Comparison of ENCODE assay signal across 23 cellular contexts in genomic region chr20:61623451-61623850, GRCh38.
DNase-seq lines count a peak whose midpoint lies in the region; ATAC-seq and TF ChIP-seq lines count a peak whose summit lies in the region.
"Had no signal": no experiment of that assay in that cellular context is flagged by ENCODE, and none has a peak within 500 bp of the region (broad histone marks: within the 10 kb centered on the region; RNA-seq: fewer than 3 reads in every experiment).

No MANE protein-coding gene starts in this region.

- H3K4me2 ChIP-seq in Karpas-422 (ENCODE audit: low read depth, low read length, poor library complexity, severe bottlenecking) = no peak overlapping the region
- H3K4me2 ChIP-seq in neural cell (ENCODE audit: low read length) = no peak overlapping the region
- H3K4me2 ChIP-seq in hepatocyte = no peak overlapping the region
- H3K4me2 ChIP-seq: A549 had no signal

- no peak overlapping the region for H3K4me3 Mint-ChIP-seq in activated naive CD4-positive, alpha-beta T cell treated with anti-CD3 and anti-CD28 coated beads, Interleukin-2, amount 10 ng/mL, durations not matched to agents 7 days and 5 days
- H3K4me3 Mint-ChIP-seq: B cell; CD4-positive, alpha-beta T cell; CD8-positive, alpha-beta T cell had no signal

- H3K36me3 ChIP-seq in heart left ventricle (no peaks in the 10 kb centered on the region), Karpas-422 (ENCODE audit: insufficient read depth, low read length) (no peaks in the 10 kb centered on the region), neural cell (ENCODE audit: insufficient read depth, low read length) (no peaks in the 10 kb centered on the region), hepatocyte (replicated peaks; ENCODE audit: insufficient read depth, low read depth) (no peaks in the 10 kb centered on the region)

- H3K9me3 ChIP-seq in heart left ventricle (no peaks in the 10 kb centered on the region), Karpas-422 (ENCODE audit: low read length) (no peaks in the 10 kb centered on the region), neural cell (ENCODE audit: low read length) (no peaks in the 10 kb centered on the region), hepatocyte (ENCODE audit: low read depth) (no peaks in the 10 kb centered on the region)
- H3K9me3 ChIP-seq: A549, Caco-2 had no signal

- H3K4me3 ChIP-seq in heart left ventricle (no peak overlapping the region), Karpas-422 (ENCODE audit: low read length) (no peak overlapping the region), neural cell (ENCODE audit: low read length) (no peak overlapping the region), hepatocyte (no peak overlapping the region)
- H3K4me3 ChIP-seq: A549, GM12878 had no signal

- H3K27ac ChIP-seq in heart left ventricle (no peak overlapping the region), Karpas-422 (ENCODE audit: low read length) (no peak overlapping the region), neural cell (ENCODE audit: low read length) (peak overlapping the region; percentile 55), hepatocyte (no peak overlapping the region)
- H3K27ac ChIP-seq: 22Rv1, A549, C4-2B had no signal

- no peaks in the 10 kb centered on the region for H3K4me1 Mint-ChIP-seq in activated naive CD4-positive, alpha-beta T cell treated with anti-CD3 and anti-CD28 coated beads, Interleukin-2, amount 10 ng/mL, durations not matched to agents 7 days and 5 days
- H3K4me1 Mint-ChIP-seq: B cell had no signal

- WGBS in heart left ventricle, 4 donors = 78 to 86% (median 85%) methylated on average over 11 of the region's 11 CpGs
- WGBS in hepatocyte (ENCODE audit: low lambda C conversion rate, missing lambda C conversion rate) = 93% methylated on average over 11 of the region's 11 CpGs

- H3K79me2 ChIP-seq in Karpas-422 (ENCODE audit: low read length) = no peaks in the 10 kb centered on the region
- H3K79me2 ChIP-seq in neural cell (replicated peaks; ENCODE audit: insufficient read depth, low read length) = no peaks in the 10 kb centered on the region
- no peaks in the 10 kb centered on the region for H3K79me2 ChIP-seq in hepatocyte

- H3K27me3 ChIP-seq in heart left ventricle (peaks cover 0 to 15% (median 3%) of the 10 kb centered on the region in 9 donors), Karpas-422 (ENCODE audit: low read length) (no peaks in the 10 kb centered on the region), neural cell (ENCODE audit: insufficient read depth, low read depth, low read length) (no peaks in the 10 kb centered on the region), hepatocyte (no peaks in the 10 kb centered on the region)

- no peak for TF ChIP-seq EP300 in neural cell (conservative IDR thresholded peaks at IDR 0.05; ENCODE audit: poor library complexity, severe bottlenecking)

- intact Hi-C loops in Right ventricle myocardium superior (cut with DNase I) = no loop called here
- intact Hi-C loops in heart left ventricle (cut with DNase I) = no loop called here

- peaks cover 2% of the 10 kb centered on the region for H3K9me3 Mint-ChIP-seq in activated naive CD4-positive, alpha-beta T cell treated with anti-CD3 and anti-CD28 coated beads, Interleukin-2, amount 10 ng/mL, durations not matched to agents 7 days and 5 days
- H3K9me3 Mint-ChIP-seq: CD4-positive, alpha-beta T cell; CD8-positive, alpha-beta T cell had no signal

- no peaks in the 10 kb centered on the region for H3F3A ChIP-seq in neural cell (ENCODE audit: insufficient read depth, low read length, poor library complexity, severe bottlenecking)

- ATAC-seq in Right ventricle myocardium superior (ENCODE audit: poor library complexity) = no peak
- ATAC-seq in heart left ventricle = no peak
- ATAC-seq: A549; CD8-positive, alpha-beta T cell; GM12878 had no signal

- TF ChIP-seq POLR2A in heart left ventricle (IDR thresholded peaks at IDR 0.05) = no peak

- no peak for TF ChIP-seq RAD21 in neural cell (conservative IDR thresholded peaks at IDR 0.05)

- H4K20me1 ChIP-seq in Karpas-422 (ENCODE audit: insufficient read depth, low read depth, low read length) = peaks cover 14% of the 10 kb centered on the region; the same call in 1 of the 2 replicates
- H4K20me1 ChIP-seq in neural cell (ENCODE audit: insufficient read depth) = no peaks in the 10 kb centered on the region
- no peaks in the 10 kb centered on the region for H4K20me1 ChIP-seq in hepatocyte (ENCODE audit: insufficient read depth, poor library complexity, severe bottlenecking)

- TF ChIP-seq CTCF in heart left ventricle (IDR thresholded peaks at IDR 0.05) = no peak
- no peak for TF ChIP-seq CTCF in neural cell (IDR thresholded peaks at IDR 0.05; ENCODE audit: poor library complexity, severe bottlenecking)
- TF ChIP-seq CTCF in hepatocyte (IDR thresholded peaks at IDR 0.05; ENCODE audit: poor library complexity) = no peak

- H3K9me2 ChIP-seq in Karpas-422 (replicated peaks; ENCODE audit: insufficient read depth, low read length) (no peaks in the 10 kb centered on the region), neural cell (ENCODE audit: insufficient read depth, low read length) (no peaks in the 10 kb centered on the region), hepatocyte (replicated peaks; ENCODE audit: insufficient read depth) (no peaks in the 10 kb centered on the region)

- H3K27ac Mint-ChIP-seq in activated naive CD4-positive, alpha-beta T cell treated with anti-CD3 and anti-CD28 coated beads, Interleukin-2, amount 10 ng/mL, durations not matched to agents 7 days and 5 days = no peak overlapping the region
- H3K27ac Mint-ChIP-seq: B cell; CD4-positive, alpha-beta T cell; CD8-positive, alpha-beta T cell had no signal

- H3K27me3 Mint-ChIP-seq in activated naive CD4-positive, alpha-beta T cell treated with anti-CD3 and anti-CD28 coated beads, Interleukin-2, amount 10 ng/mL, durations not matched to agents 7 days and 5 days = no peaks in the 10 kb centered on the region
- H3K27me3 Mint-ChIP-seq: B cell; CD4-positive, alpha-beta T cell had no signal

- DNase-seq in Right ventricle myocardium superior (peak; percentile 16), heart left ventricle (no peak), Karpas-422 (peak; percentile 48), hepatocyte (ENCODE audit: low spot score) (no peak), DMS114 treated with DMSO at 0.1 percent for 48 hours (lab: John Stamatoyannopoulos, UW; ENCODE audit: unreplicated experiment) (no peak)
- no peak for DNase-seq in activated naive CD4-positive, alpha-beta T cell treated with anti-CD3 and anti-CD28 coated beads, Interleukin-2, amount 10 ng/mL, durations not matched to agents 7 days and 5 days
- DNase-seq: AML-193; Caco-2; Calu3; CD4-positive, alpha-beta T cell; CD8-positive, alpha-beta T cell; DMS153; DMS53; DMS79; DND-41; EL; GDM1 had no signal

- H3K9ac ChIP-seq in Karpas-422 (ENCODE audit: low read length) (no peak overlapping the region), neural cell (ENCODE audit: low read length) (no peak overlapping the region)

- CTCF ChIA-PET in activated naive CD4-positive, alpha-beta T cell treated with anti-CD3 and anti-CD28 coated beads, Interleukin-2, amount 10 ng/mL, durations not matched to agents 7 days and 5 days (lab: Charles Lee) = no interaction called here

- H3K4me1 ChIP-seq in heart left ventricle (peaks cover 0 to 2% (median 0%) of the 10 kb centered on the region in 12 donors), Karpas-422 (ENCODE audit: low read length) (peaks cover 8% of the 10 kb centered on the region), hepatocyte (ENCODE audit: insufficient read depth) (no peaks in the 10 kb centered on the region)
- H3K4me1 ChIP-seq: A549, Caco-2 had no signal

- H3K36me3 Mint-ChIP-seq in activated naive CD4-positive, alpha-beta T cell treated with anti-CD3 and anti-CD28 coated beads, Interleukin-2, amount 10 ng/mL, durations not matched to agents 7 days and 5 days = no peaks in the 10 kb centered on the region
- H3K36me3 Mint-ChIP-seq: CD8-positive, alpha-beta T cell had no signal

- H2AFZ ChIP-seq in Karpas-422 (ENCODE audit: low read length) = no peak overlapping the region
- no peak overlapping the region for H2AFZ ChIP-seq in neural cell (ENCODE audit: low read depth, low read length)
- no peak overlapping the region for H2AFZ ChIP-seq in hepatocyte

TF ChIP-seq in neural cell, 6 proteins besides CTCF, POLR2A, EP300 and RAD21:
- TF ChIP-seq EZH2 (IDR thresholded peaks at IDR 0.05; ENCODE audit: borderline replicate concordance, insufficient read depth, low read length, poor library complexity, severe bottlenecking) = no peak
- TF ChIP-seq TAF1 (IDR thresholded peaks at IDR 0.05; ENCODE audit: low read depth) = no peak
- TF ChIP-seq POLR2AphosphoS5 (IDR thresholded peaks at IDR 0.05) = no peak
- no peak for TF ChIP-seq SMC3 (conservative IDR thresholded peaks at IDR 0.05; ENCODE audit: poor library complexity)

Comparison
In these comparisons a context has a peak if more than half of its experiments do, and no peak if none do; other contexts are left out.
1. DNase-seq: peak in Right ventricle myocardium superior (single experiment) and Karpas-422 (single experiment); none in heart left ventricle (0 of 5), activated naive CD4-positive, alpha-beta T cell treated with anti-CD3 and anti-CD28 coated beads, Interleukin-2, amount 10 ng/mL, durations not matched to agents 7 days and 5 days (single experiment), hepatocyte (single experiment) and DMS114 treated with DMSO at 0.1 percent for 48 hours (single experiment).